Comparison of ENCODE assay signal across 19 cellular contexts in genomic region chr1:208182880-208183279, GRCh38.
DNase-seq lines count a peak whose midpoint lies in the region; ATAC-seq and TF ChIP-seq lines count a peak whose summit lies in the region.
"Had no signal": no experiment of that assay in that cellular context is flagged by ENCODE, and none has a peak within 500 bp of the region (broad histone marks: within the 10 kb centered on the region; RNA-seq: fewer than 3 reads in every experiment).

No MANE protein-coding gene starts in this region.

- intact Hi-C loops in Caco-2 (cut with micrococcal nuclease; ENCODE audit: unreplicated experiment) (no loop called here), colonic mucosa (cut with DNase I) (loop anchor here (10.0 kb wide), 1 partner anchor 52 kb away; no protein-coding TSS in a partner anchor), lower lobe of right lung (cut with DNase I) (no loop called here)

- H3K27ac Mint-ChIP-seq in Caco-2 (ENCODE audit: unreplicated experiment): peak overlapping the region; percentile 80
- H3K27ac Mint-ChIP-seq: activated CD8-positive, alpha-beta T cell treated with anti-CD3 and anti-CD28 coated beads for 36 hours; activated naive CD4-positive, alpha-beta T cell treated with anti-CD3 and anti-CD28 coated beads, Interleukin-2, amount 10 ng/mL, durations not matched to agents 7 days and 5 days; stimulated activated naive B cell treated with anti-CD40 and anti-IgM and Interleukin-4, amounts not matched to agents 10 μg/mL and 1 μg/mL and 100 μg/mL, for 72 hours had no signal

- peaks cover 60% of the 10 kb centered on the region for H3K4me1 Mint-ChIP-seq in Caco-2 (ENCODE audit: low read depth, unreplicated experiment)
- H3K4me1 Mint-ChIP-seq: activated naive CD4-positive, alpha-beta T cell treated with anti-CD3 and anti-CD28 coated beads, Interleukin-2, amount 10 ng/mL, durations not matched to agents 7 days and 5 days had no signal

- H3K9me3 ChIP-seq in Caco-2 (no peaks in the 10 kb centered on the region), colonic mucosa (no peaks in the 10 kb centered on the region), lower lobe of right lung (no peaks in the 10 kb centered on the region), stomach smooth muscle (ENCODE audit: control insufficient read depth in 2 of 2, low read length in 2 of 2) (no peaks in the 10 kb centered on the region)
- H3K9me3 ChIP-seq: BLaER1 had no signal

- TF ChIP-seq CTCF in Caco-2 (IDR thresholded peaks at IDR 0.05; ENCODE audit: insufficient read depth in 1 of 2, low read depth in 1 of 2, low read length in 1 of 2, severe bottlenecking in 1 of 2, unreplicated experiment in 1 of 2): no peak
- no peak for TF ChIP-seq CTCF in colonic mucosa (IDR thresholded peaks at IDR 0.05)
- no peak for TF ChIP-seq CTCF in lower lobe of right lung (IDR thresholded peaks at IDR 0.05)

- no peak for ATAC-seq in lower lobe of right lung
- ATAC-seq: activated CD4-positive, CD25-positive, alpha-beta regulatory T cell treated with anti-CD3 and anti-CD28 coated beads, Interleukin-2, amount 50 U/mL, for 24 hours; activated CD8-positive, alpha-beta T cell treated with anti-CD3 and anti-CD28 coated beads for 36 hours; stimulated activated naive B cell treated with anti-CD40 and anti-IgM and Interleukin-4, amounts not matched to agents 10 μg/mL and 1 μg/mL and 100 μg/mL, for 72 hours had no signal

- H3K36me3 ChIP-seq in Caco-2 (ENCODE audit: control insufficient read depth, insufficient read depth, low read length) (no peaks in the 10 kb centered on the region), colonic mucosa (no peaks in the 10 kb centered on the region), lower lobe of right lung (peaks cover 4% of the 10 kb centered on the region), stomach smooth muscle (ENCODE audit: control insufficient read depth in 2 of 2, insufficient read depth in 2 of 2, low read length in 2 of 2) (no peaks in the 10 kb centered on the region)
- H3K36me3 ChIP-seq: BLaER1 had no signal

- H3K27ac ChIP-seq in colonic mucosa: peak overlapping the region; percentile 82
- peak overlapping the region; percentile 49 for H3K27ac ChIP-seq in lower lobe of right lung
- peak overlapping the region; percentile 55 for H3K27ac ChIP-seq in stomach smooth muscle (ENCODE audit: low read length)
- H3K27ac ChIP-seq: BLaER1, parathyroid adenoma had no signal

- H3K9ac ChIP-seq in colonic mucosa (ENCODE audit: low read depth in 2 of 2, low read length in 2 of 2): peak overlapping the region in 1 of 2 donors; percentile 38
- peak overlapping the region in 1 of 2 donors; percentile 42 for H3K9ac ChIP-seq in stomach smooth muscle (ENCODE audit: low read length in 2 of 2)
- H3K9ac ChIP-seq: BLaER1, parathyroid adenoma had no signal

- peaks cover 4% of the 10 kb centered on the region for H3K36me3 Mint-ChIP-seq in Caco-2 (ENCODE audit: insufficient read depth, unreplicated experiment)
- H3K36me3 Mint-ChIP-seq: activated naive CD4-positive, alpha-beta T cell treated with anti-CD3 and anti-CD28 coated beads, Interleukin-2, amount 10 ng/mL, durations not matched to agents 7 days and 5 days; stimulated activated naive B cell treated with anti-CD40 and anti-IgM and Interleukin-4, amounts not matched to agents 10 μg/mL and 1 μg/mL and 100 μg/mL, for 72 hours had no signal

- H3K4me1 ChIP-seq in Caco-2: peaks cover 72% of the 10 kb centered on the region
- peaks cover 40% of the 10 kb centered on the region for H3K4me1 ChIP-seq in colonic mucosa
- H3K4me1 ChIP-seq in lower lobe of right lung: peaks cover 78% of the 10 kb centered on the region
- H3K4me1 ChIP-seq in stomach smooth muscle (ENCODE audit: control insufficient read depth, insufficient read depth, low read length): peaks cover 76% of the 10 kb centered on the region
- H3K4me1 ChIP-seq: parathyroid adenoma had no signal

- no peak for DNase-seq in Caco-2
- peak; percentile 66 for DNase-seq in colonic mucosa
- DNase-seq in lower lobe of right lung: no peak
- DNase-seq in cortex of kidney (lab: John Stamatoyannopoulos, UW): no peak
- no peak for DNase-seq in amygdala (lab: John Stamatoyannopoulos, UW)
- no peak for DNase-seq in occipital lobe (lab: John Stamatoyannopoulos, UW)
- DNase-seq in DMS153 (lab: John Stamatoyannopoulos, UW): no peak
- DNase-seq: activated CD8-positive, alpha-beta T cell treated with anti-CD3 and anti-CD28 coated beads for 36 hours; activated naive CD4-positive, alpha-beta T cell treated with anti-CD3 and anti-CD28 coated beads, Interleukin-2, amount 10 ng/mL, durations not matched to agents 7 days and 5 days; aorta; Calu3; effector CD8-positive, alpha-beta T cell; NCI-H1417; NCI-H510A treated with DMSO at 0.1 percent for 48 hours; stimulated activated naive B cell treated with anti-CD40 and anti-IgM and Interleukin-4, amounts not matched to agents 10 μg/mL and 1 μg/mL and 100 μg/mL, for 72 hours had no signal

- no peak overlapping the region for H3K4me3 ChIP-seq in Caco-2 (ENCODE audit: low read depth, low read length)
- H3K4me3 ChIP-seq in colonic mucosa: no peak overlapping the region
- no peak overlapping the region for H3K4me3 ChIP-seq in lower lobe of right lung
- no peak overlapping the region for H3K4me3 ChIP-seq in stomach smooth muscle (ENCODE audit: low read length in 2 of 2)
- H3K4me3 ChIP-seq: BLaER1 had no signal

- no peaks in the 10 kb centered on the region for H3K27me3 Mint-ChIP-seq in Caco-2 (ENCODE audit: insufficient read depth, unreplicated experiment)

- H3K9me3 Mint-ChIP-seq in Caco-2 (ENCODE audit: unreplicated experiment): no peaks in the 10 kb centered on the region
- H3K9me3 Mint-ChIP-seq: activated CD8-positive, alpha-beta T cell treated with anti-CD3 and anti-CD28 coated beads for 36 hours; activated naive CD4-positive, alpha-beta T cell treated with anti-CD3 and anti-CD28 coated beads, Interleukin-2, amount 10 ng/mL, durations not matched to agents 7 days and 5 days; stimulated activated naive B cell treated with anti-CD40 and anti-IgM and Interleukin-4, amounts not matched to agents 10 μg/mL and 1 μg/mL and 100 μg/mL, for 72 hours had no signal

- H3K4me3 Mint-ChIP-seq in Caco-2 (ENCODE audit: unreplicated experiment): no peak overlapping the region
- H3K4me3 Mint-ChIP-seq: activated CD8-positive, alpha-beta T cell treated with anti-CD3 and anti-CD28 coated beads for 36 hours; activated naive CD4-positive, alpha-beta T cell treated with anti-CD3 and anti-CD28 coated beads, Interleukin-2, amount 10 ng/mL, durations not matched to agents 7 days and 5 days; stimulated activated naive B cell treated with anti-CD40 and anti-IgM and Interleukin-4, amounts not matched to agents 10 μg/mL and 1 μg/mL and 100 μg/mL, for 72 hours had no signal

- H3K27me3 ChIP-seq in Caco-2 (replicated peaks; ENCODE audit: control insufficient read depth, insufficient read depth, low read length) (no peaks in the 10 kb centered on the region), colonic mucosa (no peaks in the 10 kb centered on the region), lower lobe of right lung (ENCODE audit: low read depth) (no peaks in the 10 kb centered on the region), stomach smooth muscle (ENCODE audit: control insufficient read depth in 1 of 2, insufficient read depth in 2 of 2, low read length in 2 of 2) (no peaks in the 10 kb centered on the region)
- H3K27me3 ChIP-seq: BLaER1 had no signal

- POLR2A ChIA-PET in Caco-2 (lab: Charles Lee): no interaction called here

- CTCF ChIA-PET in Caco-2 (lab: Charles Lee): interaction anchor here (1.2 kb wide), 1 partner anchor 51 kb away, joined by 6 read pairs; no protein-coding TSS in a partner anchor

- BruUV-seq in Caco-2 (replicated peaks; lab: Mats Ljungman, UMichigan): no TSS peak
